20 cellular contexts compared by ENCODE assay signal in genomic region chr10:97043563-97043855, GRCh38.
A peak's percentile ranks its signal among the peaks of the same experiment; 100 is the strongest.
DNase-seq lines count a peak whose midpoint lies in the region; ATAC-seq and TF ChIP-seq lines count a peak whose summit lies in the region.
"Had no signal": no experiment of that assay in that cellular context is flagged by ENCODE, and none has a peak within 500 bp of the region (broad histone marks: within the 10 kb centered on the region; RNA-seq: fewer than 3 reads in every experiment).

No MANE protein-coding gene starts in this region.

- no peak overlapping the region for H3K4me3 ChIP-seq in naive thymus-derived CD4-positive, alpha-beta T cell (ENCODE audit: low read length)
- H3K4me3 ChIP-seq: A549; BLaER1 treated with 17β-estradiol and CSF1 and Interleukin-3, amounts not matched to agents 10 nM and 100 nM had no signal

- intact Hi-C loops in posterior vena cava (cut with DNase I): no loop called here
- intact Hi-C loops in naive thymus-derived CD4-positive, alpha-beta T cell (cut with micrococcal nuclease): no loop called here

- H3K9me3 Mint-ChIP-seq in stimulated activated naive CD8-positive, alpha-beta T cell treated with anti-CD3 and anti-CD28 coated beads, Interleukin-15, amount 100 ng/mL, for 72 hours: no peaks in the 10 kb centered on the region
- H3K9me3 Mint-ChIP-seq in neural crest cell: no peaks in the 10 kb centered on the region
- peaks cover 0 to 2% (median 0%) of the 10 kb centered on the region in 11 donors for H3K9me3 Mint-ChIP-seq in naive thymus-derived CD4-positive, alpha-beta T cell
- H3K9me3 Mint-ChIP-seq: CD4-positive, alpha-beta T cell; CD8-positive, alpha-beta T cell had no signal

- POLR2A ChIA-PET in naive thymus-derived CD4-positive, alpha-beta T cell (lab: Charles Lee): interaction anchor here (0.6 kb wide), 1 partner anchor 147 kb away, joined by 5 read pairs; no protein-coding TSS in a partner anchor

- no peak for TF ChIP-seq CTCF in neural crest cell (conservative IDR thresholded peaks at IDR 0.05)

- H3K27ac Mint-ChIP-seq in stimulated activated naive CD8-positive, alpha-beta T cell treated with anti-CD3 and anti-CD28 coated beads, Interleukin-15, amount 100 ng/mL, for 72 hours: no peak overlapping the region
- peak overlapping the region; percentile 83 for H3K27ac Mint-ChIP-seq in neural crest cell (ENCODE audit: unreplicated experiment)
- H3K27ac Mint-ChIP-seq in naive thymus-derived CD4-positive, alpha-beta T cell: no peak overlapping the region
- H3K27ac Mint-ChIP-seq: B cell; CD4-positive, alpha-beta T cell; CD8-positive, alpha-beta T cell had no signal

- CTCF ChIA-PET in naive thymus-derived CD4-positive, alpha-beta T cell (lab: Charles Lee): interaction anchor here (0.8 kb wide), 1 partner anchor 163 kb away, joined by 3 read pairs; no protein-coding TSS in a partner anchor

- H3K36me3 Mint-ChIP-seq in neural crest cell (ENCODE audit: low read depth): no peaks in the 10 kb centered on the region
- H3K36me3 Mint-ChIP-seq in naive thymus-derived CD4-positive, alpha-beta T cell: no peaks in the 10 kb centered on the region
- H3K36me3 Mint-ChIP-seq: CD8-positive, alpha-beta T cell had no signal

- H3K4me1 ChIP-seq in naive thymus-derived CD4-positive, alpha-beta T cell (ENCODE audit: control insufficient read depth in 2 of 2, insufficient read depth in 2 of 2, low read length in 2 of 2): no peaks in the 10 kb centered on the region
- H3K4me1 ChIP-seq: A549; BLaER1 treated with 17β-estradiol and CSF1 and Interleukin-3, amounts not matched to agents 10 nM and 100 nM; Caco-2 had no signal

- DNase-seq in activated T-cell treated with anti-CD3 and anti-CD28 coated beads, Interleukin-2, amount 50 U/mL, for 1 hour: peak; percentile 1
- no peak for DNase-seq in activated T-cell treated with anti-CD3 and anti-CD28 coated beads, Interleukin-2, amount 50 U/mL, for 48 hours
- no peak for DNase-seq in stimulated activated naive CD8-positive, alpha-beta T cell treated with anti-CD3 and anti-CD28 coated beads, Interleukin-15, amount 100 ng/mL, for 72 hours
- DNase-seq in stimulated activated naive CD8-positive, alpha-beta T cell treated with anti-CD3 and anti-CD28 coated beads, Interleukin-15, Interleukin-2, amounts not matched to agents 100 U/mL and 50 U/mL, for 24 hours: no peak
- DNase-seq in neural crest cell (ENCODE audit: low read depth, low spot score) (no peak), posterior vena cava (ENCODE audit: low spot score) (peak; percentile 49), NCI-H345 treated with DMSO at 0.1 percent for 48 hours (lab: John Stamatoyannopoulos, UW; ENCODE audit: unreplicated experiment) (no peak)
- no peak for DNase-seq in naive thymus-derived CD4-positive, alpha-beta T cell
- DNase-seq: AML-193; Caco-2; Calu3; CD4-positive, alpha-beta T cell; CD8-positive, alpha-beta T cell; DMS79 treated with DMSO at 0.1 percent for 48 hours; GF-D8 had no signal

- peaks cover 3% of the 10 kb centered on the region for H3K4me1 Mint-ChIP-seq in stimulated activated naive CD8-positive, alpha-beta T cell treated with anti-CD3 and anti-CD28 coated beads, Interleukin-15, amount 100 ng/mL, for 72 hours
- peaks cover 8% of the 10 kb centered on the region for H3K4me1 Mint-ChIP-seq in neural crest cell
- peaks cover 0 to 2% (median 0%) of the 10 kb centered on the region in 7 donors for H3K4me1 Mint-ChIP-seq in naive thymus-derived CD4-positive, alpha-beta T cell

- no peaks in the 10 kb centered on the region for H3K36me3 ChIP-seq in naive thymus-derived CD4-positive, alpha-beta T cell (ENCODE audit: control insufficient read depth in 2 of 3, insufficient read depth in 3 of 3, low read length in 3 of 3)
- H3K36me3 ChIP-seq: BLaER1 treated with 17β-estradiol and CSF1 and Interleukin-3, amounts not matched to agents 10 nM and 100 nM had no signal

- H3K9me3 ChIP-seq in naive thymus-derived CD4-positive, alpha-beta T cell (ENCODE audit: control insufficient read depth in 2 of 3, low read length in 3 of 3): no peaks in the 10 kb centered on the region
- H3K9me3 ChIP-seq: A549, Caco-2 had no signal

- no peak overlapping the region for H3K27ac ChIP-seq in naive thymus-derived CD4-positive, alpha-beta T cell (ENCODE audit: low read depth, low read length)
- H3K27ac ChIP-seq: 22Rv1; A549; BLaER1 treated with 17β-estradiol and CSF1 and Interleukin-3, amounts not matched to agents 10 nM and 100 nM; C4-2B had no signal

- peak; percentile 20 for ATAC-seq in stimulated activated naive CD8-positive, alpha-beta T cell treated with anti-CD3 and anti-CD28 coated beads, Interleukin-15, amount 100 ng/mL, for 72 hours
- no peak for ATAC-seq in stimulated activated naive CD8-positive, alpha-beta T cell treated with anti-CD3 and anti-CD28 coated beads, Interleukin-15, Interleukin-2, amounts not matched to agents 100 U/mL and 50 U/mL, for 24 hours
- no peak for ATAC-seq in naive thymus-derived CD4-positive, alpha-beta T cell
- ATAC-seq: A549; CD8-positive, alpha-beta T cell had no signal

- H3K27me3 Mint-ChIP-seq in stimulated activated naive CD8-positive, alpha-beta T cell treated with anti-CD3 and anti-CD28 coated beads, Interleukin-15, amount 100 ng/mL, for 72 hours: peaks cover under 1% of the 10 kb centered on the region
- H3K27me3 Mint-ChIP-seq in neural crest cell (ENCODE audit: low read depth): no peaks in the 10 kb centered on the region
- peaks cover 0 to 4% (median 0%) of the 10 kb centered on the region in 5 donors for H3K27me3 Mint-ChIP-seq in naive thymus-derived CD4-positive, alpha-beta T cell
- H3K27me3 Mint-ChIP-seq: B cell; CD4-positive, alpha-beta T cell had no signal

- H3K27me3 ChIP-seq in naive thymus-derived CD4-positive, alpha-beta T cell (ENCODE audit: control insufficient read depth in 2 of 2, insufficient read depth in 2 of 2, low read length in 2 of 2): no peaks in the 10 kb centered on the region
- H3K27me3 ChIP-seq: BLaER1 treated with 17β-estradiol and CSF1 and Interleukin-3, amounts not matched to agents 10 nM and 100 nM had no signal

- no peak overlapping the region for H3K4me3 Mint-ChIP-seq in stimulated activated naive CD8-positive, alpha-beta T cell treated with anti-CD3 and anti-CD28 coated beads, Interleukin-15, amount 100 ng/mL, for 72 hours
- H3K4me3 Mint-ChIP-seq in neural crest cell: no peak overlapping the region
- H3K4me3 Mint-ChIP-seq in naive thymus-derived CD4-positive, alpha-beta T cell: no peak overlapping the region
- H3K4me3 Mint-ChIP-seq: B cell; CD4-positive, alpha-beta T cell; CD8-positive, alpha-beta T cell had no signal

Comparison
In these comparisons a context has a peak if more than half of its experiments do, and no peak if none do; other contexts are left out.
1. DNase-seq: peak in activated T-cell treated with anti-CD3 and anti-CD28 coated beads, Interleukin-2, amount 50 U/mL, for 1 hour (single experiment) and posterior vena cava (single experiment); none in activated T-cell treated with anti-CD3 and anti-CD28 coated beads, Interleukin-2, amount 50 U/mL, for 48 hours (0 of 2), stimulated activated naive CD8-positive, alpha-beta T cell treated with anti-CD3 and anti-CD28 coated beads, Interleukin-15, amount 100 ng/mL, for 72 hours (0 of 2), stimulated activated naive CD8-positive, alpha-beta T cell treated with anti-CD3 and anti-CD28 coated beads, Interleukin-15, Interleukin-2, amounts not matched to agents 100 U/mL and 50 U/mL, for 24 hours (single experiment), neural crest cell (single experiment), NCI-H345 treated with DMSO at 0.1 percent for 48 hours (single experiment) and naive thymus-derived CD4-positive, alpha-beta T cell (0 of 9).